9 cellular contexts compared by ENCODE assay signal in the genomic region with DNA sequence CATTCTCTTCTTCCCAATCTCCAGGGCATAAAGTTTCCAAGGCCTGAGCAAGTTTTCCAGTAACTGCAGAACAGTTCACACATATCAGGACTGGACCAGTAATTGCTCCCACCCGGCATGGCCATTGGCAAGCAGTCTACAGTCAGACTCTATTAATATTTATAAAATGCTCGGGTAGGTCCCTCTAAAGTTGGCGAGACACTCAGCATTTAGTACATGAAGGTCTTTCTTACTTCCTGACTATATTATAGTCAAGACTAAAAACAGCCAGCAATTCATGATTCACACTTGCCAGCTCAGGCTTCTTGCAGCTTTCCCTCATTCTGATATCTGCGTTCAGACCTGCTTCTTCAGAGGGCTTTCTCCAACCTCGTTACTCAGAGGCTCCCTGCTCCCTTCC. TPM values are rescaled to one million over a fixed set of nuclear protein-coding genes. Genes with fewer than 3 reads are reported as not detected.
DNase-seq lines count a peak whose midpoint lies in the region; ATAC-seq and TF ChIP-seq lines count a peak whose summit lies in the region.
"Had no signal": no experiment of that assay in that cellular context is flagged by ENCODE, and none has a peak within 500 bp of the region (broad histone marks: within the 10 kb centered on the region; RNA-seq: fewer than 3 reads in every experiment).

No MANE protein-coding gene starts in this region.

- no peak for TF ChIP-seq CTCF in choroid plexus epithelial cell (conservative IDR thresholded peaks at IDR 0.05; ENCODE audit: low read depth, low read length)

- no peak overlapping the region for H3K4me3 ChIP-seq in choroid plexus epithelial cell (ENCODE audit: low read depth, low read length)

- DNase-seq in A172 (ENCODE audit: low spot score) = peak; percentile 49
- peak; percentile 82 for DNase-seq in LHCN-M2 (ENCODE audit: low read depth)
- peak; percentile 79 for DNase-seq in choroid plexus epithelial cell (ENCODE audit: low read depth)
- peak; percentile 63 for DNase-seq in kidney tubule cell (ENCODE audit: low spot score)
- DNase-seq in KBM-7 = no peak
- DNase-seq in putamen (ENCODE audit: low spot score) = no peak
- no peak for DNase-seq in SHP77 (lab: John Stamatoyannopoulos, UW)
- DNase-seq: activated CD4-positive, CD25-positive, alpha-beta regulatory T cell treated with anti-CD3 and anti-CD28 coated beads, Interleukin-2, amount 50 U/mL, for 72 hours had no signal

- in situ Hi-C loops in KBM-7 (cut with MboI; ENCODE audit: low pct_unique_long_range_greater_than_20kb, low sequenced_read_pairs) = no loop called here

- ATAC-seq in HG02981 (IDR thresholded peaks at IDR 0.05; ENCODE audit: unreplicated experiment) = no peak

RNA-seq across cellular contexts. Expression of a gene that starts 25.4 kb away (rescaled TPM):
- 88.8 and 121 TPM in 2 replicates for total RNA-seq in A172 (2014; rRNA removed; shearing (Covaris generic))
- 112 and 133 TPM in 2 replicates for total RNA-seq in LHCN-M2 (2014; rRNA removed)
- 83.7 TPM for polyA plus RNA-seq in LHCN-M2 (2012)

Comparison
In these comparisons a context has a peak if more than half of its experiments do, and no peak if none do; other contexts are left out.
1. DNase-seq: peak in A172 (single experiment), LHCN-M2 (single experiment), choroid plexus epithelial cell (single experiment) and kidney tubule cell (single experiment); none in KBM-7 (single experiment), putamen (single experiment) and SHP77 (0 of 2).